In the genomic region with DNA sequence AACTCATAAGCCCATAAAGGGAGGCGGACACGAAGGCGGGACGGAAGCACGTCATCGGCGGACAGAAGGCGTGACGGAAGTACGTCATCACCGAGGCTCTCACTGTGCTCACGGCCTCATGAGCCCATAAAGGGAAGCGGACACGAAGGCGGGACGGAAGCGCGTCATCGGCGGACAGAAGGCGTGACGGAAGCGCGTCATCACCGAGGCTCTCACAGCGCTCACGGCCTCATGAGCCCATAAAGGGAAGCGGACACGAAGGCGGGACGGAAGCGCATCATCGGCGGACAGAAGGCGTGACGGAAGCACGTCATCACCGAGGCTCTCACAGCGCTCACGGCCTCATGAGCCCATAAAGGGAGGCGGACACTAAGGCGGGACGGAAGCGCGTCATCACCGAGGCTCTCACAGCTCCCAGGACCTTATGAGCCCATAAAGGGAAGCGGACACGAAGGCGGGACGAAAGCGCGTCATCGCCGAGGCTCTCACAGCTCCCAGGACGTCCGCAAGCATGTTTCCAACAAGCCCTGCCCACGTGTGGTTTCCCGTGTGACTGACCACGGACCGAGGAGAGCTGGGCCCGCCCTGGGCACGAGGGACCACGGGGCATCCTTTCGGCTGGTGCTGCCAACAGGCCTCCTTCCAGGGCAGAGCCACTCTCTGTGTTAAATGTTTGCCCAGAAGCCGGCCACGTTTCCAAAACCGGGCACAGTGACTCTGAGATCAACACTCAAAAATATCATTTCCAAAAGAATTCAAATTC, we compare ENCODE assay signal across 15 cellular contexts.
DNase-seq lines count a peak whose midpoint lies in the region; ATAC-seq and TF ChIP-seq lines count a peak whose summit lies in the region.
"Had no signal": no experiment of that assay in that cellular context is flagged by ENCODE, and none has a peak within 500 bp of the region (broad histone marks: within the 10 kb centered on the region; RNA-seq: fewer than 3 reads in every experiment).

No MANE protein-coding gene starts in this region.

- H3K36me3 Mint-ChIP-seq in neural crest cell (ENCODE audit: low read depth): no peaks in the 10 kb centered on the region
- no peaks in the 10 kb centered on the region for H3K36me3 Mint-ChIP-seq in stimulated activated naive B cell treated with anti-CD40 and anti-IgM and Interleukin-4, amounts not matched to agents 10 μg/mL and 1 μg/mL and 100 μg/mL, for 72 hours
- no peaks in the 10 kb centered on the region for H3K36me3 Mint-ChIP-seq in activated T-helper 1 cell treated with anti-CD3 and anti-CD28 coated beads, Interleukin-12 subunit alpha, Interleukin-12 subunit beta, Interleukin-2, Interleukin-4 antibody, amounts not matched to agents 30 ng/mL and 10 ng/mL and 1 ng/mL, durations not matched to agents 14 hours and 24 hours and 36 hours (ENCODE audit: low read depth)
- H3K36me3 Mint-ChIP-seq: CD8-positive, alpha-beta memory T cell had no signal

- TF ChIP-seq CTCF in neural crest cell (conservative IDR thresholded peaks at IDR 0.05): no peak

- no peaks in the 10 kb centered on the region for H3K9me3 Mint-ChIP-seq in neural crest cell
- H3K9me3 Mint-ChIP-seq in stimulated activated naive B cell treated with anti-CD40 and anti-IgM and Interleukin-4, amounts not matched to agents 10 μg/mL and 1 μg/mL and 100 μg/mL, for 72 hours: peaks cover 3 to 11% of the 10 kb centered on the region in 2 donors
- H3K9me3 Mint-ChIP-seq in activated T-helper 1 cell treated with anti-CD3 and anti-CD28 coated beads, Interleukin-12 subunit alpha, Interleukin-12 subunit beta, Interleukin-2, Interleukin-4 antibody, amounts not matched to agents 30 ng/mL and 10 ng/mL and 1 ng/mL, durations not matched to agents 14 hours and 24 hours and 36 hours: no peaks in the 10 kb centered on the region
- H3K9me3 Mint-ChIP-seq: CD8-positive, alpha-beta memory T cell had no signal

- H3K27me3 Mint-ChIP-seq in neural crest cell (ENCODE audit: low read depth): no peaks in the 10 kb centered on the region
- no peaks in the 10 kb centered on the region for H3K27me3 Mint-ChIP-seq in stimulated activated naive B cell treated with anti-CD40 and anti-IgM and Interleukin-4, amounts not matched to agents 10 μg/mL and 1 μg/mL and 100 μg/mL, for 72 hours
- H3K27me3 Mint-ChIP-seq in activated T-helper 1 cell treated with anti-CD3 and anti-CD28 coated beads, Interleukin-12 subunit alpha, Interleukin-12 subunit beta, Interleukin-2, Interleukin-4 antibody, amounts not matched to agents 30 ng/mL and 10 ng/mL and 1 ng/mL, durations not matched to agents 14 hours and 24 hours and 36 hours (ENCODE audit: insufficient read depth): no peaks in the 10 kb centered on the region

- H3K27ac Mint-ChIP-seq in neural crest cell (ENCODE audit: unreplicated experiment): peak overlapping the region; percentile 64
- H3K27ac Mint-ChIP-seq in stimulated activated naive B cell treated with anti-CD40 and anti-IgM and Interleukin-4, amounts not matched to agents 10 μg/mL and 1 μg/mL and 100 μg/mL, for 72 hours: peak overlapping the region; percentile 14
- H3K27ac Mint-ChIP-seq in activated T-helper 1 cell treated with anti-CD3 and anti-CD28 coated beads, Interleukin-12 subunit alpha, Interleukin-12 subunit beta, Interleukin-2, Interleukin-4 antibody, amounts not matched to agents 30 ng/mL and 10 ng/mL and 1 ng/mL, durations not matched to agents 14 hours and 24 hours and 36 hours: no peak overlapping the region
- H3K27ac Mint-ChIP-seq: CD8-positive, alpha-beta memory T cell had no signal

- intact Hi-C loops in cardiac septum (cut with DNase I): no loop called here
- intact Hi-C loops in Right ventricle myocardium superior (cut with DNase I): no loop called here
- intact Hi-C loops in activated T-helper 1 cell treated with anti-CD3 and anti-CD28 coated beads, Interleukin-12 subunit alpha, Interleukin-12 subunit beta, Interleukin-2, Interleukin-4 antibody, amounts not matched to agents 30 ng/mL and 10 ng/mL and 1 ng/mL, durations not matched to agents 14 hours and 24 hours and 36 hours (cut with micrococcal nuclease): no loop called here

- ATAC-seq in Right ventricle myocardium superior (ENCODE audit: poor library complexity): no peak
- ATAC-seq in stimulated activated naive B cell treated with anti-CD40 and anti-IgM and Interleukin-4, amounts not matched to agents 10 μg/mL and 1 μg/mL and 100 μg/mL, for 72 hours (replicated peaks): no peak
- ATAC-seq in GM19397 (IDR thresholded peaks at IDR 0.05; ENCODE audit: unreplicated experiment): no peak
- ATAC-seq: HCT116 had no signal

- H3K4me3 Mint-ChIP-seq in neural crest cell: no peak overlapping the region
- no peak overlapping the region for H3K4me3 Mint-ChIP-seq in stimulated activated naive B cell treated with anti-CD40 and anti-IgM and Interleukin-4, amounts not matched to agents 10 μg/mL and 1 μg/mL and 100 μg/mL, for 72 hours
- H3K4me3 Mint-ChIP-seq in activated T-helper 1 cell treated with anti-CD3 and anti-CD28 coated beads, Interleukin-12 subunit alpha, Interleukin-12 subunit beta, Interleukin-2, Interleukin-4 antibody, amounts not matched to agents 30 ng/mL and 10 ng/mL and 1 ng/mL, durations not matched to agents 14 hours and 24 hours and 36 hours: no peak overlapping the region
- H3K4me3 Mint-ChIP-seq: CD8-positive, alpha-beta memory T cell had no signal

- H3K4me1 Mint-ChIP-seq in neural crest cell: no peaks in the 10 kb centered on the region
- no peaks in the 10 kb centered on the region for H3K4me1 Mint-ChIP-seq in stimulated activated naive B cell treated with anti-CD40 and anti-IgM and Interleukin-4, amounts not matched to agents 10 μg/mL and 1 μg/mL and 100 μg/mL, for 72 hours
- H3K4me1 Mint-ChIP-seq in activated T-helper 1 cell treated with anti-CD3 and anti-CD28 coated beads, Interleukin-12 subunit alpha, Interleukin-12 subunit beta, Interleukin-2, Interleukin-4 antibody, amounts not matched to agents 30 ng/mL and 10 ng/mL and 1 ng/mL, durations not matched to agents 14 hours and 24 hours and 36 hours (ENCODE audit: low read depth): no peaks in the 10 kb centered on the region
- H3K4me1 Mint-ChIP-seq: CD8-positive, alpha-beta memory T cell had no signal

- DNase-seq in cardiac septum (ENCODE audit: low spot score) (peak; percentile 66), Right ventricle myocardium superior (no peak), neural crest cell (ENCODE audit: low read depth, low spot score) (no peak), DMS153 (lab: John Stamatoyannopoulos, UW) (no peak)
- DNase-seq in stimulated activated naive B cell treated with anti-CD40 and anti-IgM and Interleukin-4, amounts not matched to agents 10 μg/mL and 1 μg/mL and 100 μg/mL, for 72 hours: no peak
- no peak for DNase-seq in activated T-helper 1 cell treated with anti-CD3 and anti-CD28 coated beads, Interleukin-12 subunit alpha, Interleukin-12 subunit beta, Interleukin-2, Interleukin-4 antibody, amounts not matched to agents 30 ng/mL and 10 ng/mL and 1 ng/mL, durations not matched to agents 14 hours and 24 hours and 36 hours (ENCODE audit: low spot score)
- DNase-seq in activated CD4-positive, alpha-beta T cell treated with anti-CD3 and anti-CD28 coated beads, Interleukin-2, amount 50 U/mL, for 4 hours: no peak
- DNase-seq: 8988T; AML-193; Caco-2; CD8-positive, alpha-beta memory T cell; DMS53; GF-D8 had no signal
